In the genomic region with DNA sequence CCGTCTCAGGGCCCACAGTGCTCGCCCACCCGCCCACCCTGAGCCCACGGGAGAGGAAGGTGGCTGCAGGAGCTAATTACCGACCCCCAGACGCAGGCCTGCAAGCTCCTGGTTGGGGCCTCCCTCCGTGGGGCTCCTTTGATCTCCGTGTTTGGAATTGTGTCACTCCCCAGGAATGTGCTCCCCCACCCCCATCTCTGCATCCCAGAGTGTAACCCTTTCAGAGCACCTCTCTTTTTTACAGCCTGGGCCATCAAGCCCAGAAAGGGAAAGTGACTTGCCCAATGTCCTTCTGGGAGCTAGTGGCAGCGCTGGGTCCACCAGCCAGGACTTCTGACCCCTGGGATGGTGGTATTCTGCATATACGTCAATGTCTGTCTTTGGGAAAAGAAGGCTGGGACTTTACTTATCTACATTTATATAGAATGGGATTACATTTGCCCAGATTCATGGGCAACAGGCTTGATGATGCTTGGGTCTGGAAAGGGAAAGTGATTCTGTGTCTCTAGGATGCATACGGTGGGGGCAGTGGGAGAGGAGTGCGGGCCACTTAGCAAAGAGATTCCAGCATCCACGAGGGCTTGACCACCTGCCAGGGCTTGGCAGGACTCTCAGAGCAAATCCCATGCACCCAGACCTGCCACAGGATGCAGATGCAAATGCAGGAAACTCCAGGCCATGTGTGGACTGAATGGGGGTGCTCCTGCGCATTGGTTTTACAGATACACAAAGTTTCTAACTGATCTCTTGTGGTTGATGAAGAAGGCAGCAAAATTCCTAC, we compare ENCODE assay signal across 19 cellular contexts.
DNase-seq lines count a peak whose midpoint lies in the region; ATAC-seq and TF ChIP-seq lines count a peak whose summit lies in the region.
"Had no signal": no experiment of that assay in that cellular context is flagged by ENCODE, and none has a peak within 500 bp of the region (broad histone marks: within the 10 kb centered on the region; RNA-seq: fewer than 3 reads in every experiment).

No MANE protein-coding gene starts in this region.

- TF ChIP-seq EP300 in esophagus muscularis mucosa (IDR thresholded peaks at IDR 0.05) = no peak

- 34% methylated on average over 13 of the region's 14 CpGs for WGBS in hepatocyte (ENCODE audit: low lambda C conversion rate, missing lambda C conversion rate)
- 11 to 14% methylated on average over 7 of the region's 14 CpGs for WGBS in mesodermal cell (ENCODE audit: insufficient coverage in 2 of 2), 2 experiments
- 54% methylated on average over 8 of the region's 14 CpGs for WGBS in esophagus muscularis mucosa

- no peaks in the 10 kb centered on the region for H4K20me1 ChIP-seq in hepatocyte (ENCODE audit: insufficient read depth, poor library complexity, severe bottlenecking)

- H3K36me3 ChIP-seq in SJCRH30 (no peaks in the 10 kb centered on the region), hepatocyte (replicated peaks; ENCODE audit: insufficient read depth, low read depth) (no peaks in the 10 kb centered on the region), mesodermal cell (ENCODE audit: control insufficient read depth, insufficient read depth, low read length) (no peaks in the 10 kb centered on the region), esophagus muscularis mucosa (no peaks in the 10 kb centered on the region)
- H3K36me3 ChIP-seq: adrenal gland, neutrophil, WERI-Rb-1 had no signal

- TF ChIP-seq CTCF in hepatocyte (IDR thresholded peaks at IDR 0.05; ENCODE audit: poor library complexity) (no peak), esophagus muscularis mucosa (IDR thresholded peaks at IDR 0.05) (no peak)

- intact Hi-C loops in esophagus muscularis mucosa (cut with DNase I) = no loop called here

- in situ Hi-C loops in ACHN (cut with HindIII; ENCODE audit: low pct_ligation_motif_present, low pct_unique_long_range_greater_than_20kb, low sequenced_read_pairs) = no loop called here

- H3K27ac ChIP-seq in SJCRH30 (no peak overlapping the region), hepatocyte (no peak overlapping the region), mesodermal cell (ENCODE audit: low read depth, low read length, severe bottlenecking) (peak overlapping the region; percentile 72), esophagus muscularis mucosa (replicated peaks in 1 of 4) (no peak overlapping the region)
- H3K27ac ChIP-seq: adrenal gland, neutrophil, WERI-Rb-1 had no signal

- TF ChIP-seq POLR2A in esophagus muscularis mucosa (IDR thresholded peaks at IDR 0.05; ENCODE audit: low read depth) = no peak

- H3K9me2 ChIP-seq in hepatocyte (replicated peaks; ENCODE audit: insufficient read depth) = no peaks in the 10 kb centered on the region

- peak overlapping the region; percentile 62 for H3K4me2 ChIP-seq in hepatocyte

- DNase-seq in Daoy (ENCODE audit: low read depth) = peak; percentile 50
- peak; percentile 63 to 70 for DNase-seq in SJCRH30
- DNase-seq in hepatocyte (ENCODE audit: low spot score) = peak; percentile 64
- no peak for DNase-seq in esophagus muscularis mucosa (ENCODE audit: extremely low spot score)
- DNase-seq in ACHN = no peak
- no peak for DNase-seq in NCI-H2081 (lab: John Stamatoyannopoulos, UW)
- DNase-seq: activated CD8-positive, alpha-beta T cell treated with anti-CD3 and anti-CD28 coated beads, Interleukin-2, amount 10 ng/mL, durations not matched to agents 7 days and 5 days; adrenal gland; CD4-positive, CD25-positive, alpha-beta regulatory T cell; cerebellar nuclear complex; effector memory CD8-positive, alpha-beta T cell; hypothalamus; MV-4-11; NCI-H2081 treated with DMSO at 0.1 percent for 48 hours; NCI-H510A treated with DMSO at 0.1 percent for 48 hours; WERI-Rb-1 had no signal

- H3K4me3 ChIP-seq in SJCRH30 = no peak overlapping the region
- H3K4me3 ChIP-seq in hepatocyte = no peak overlapping the region
- no peak overlapping the region for H3K4me3 ChIP-seq in mesodermal cell (ENCODE audit: extremely low read depth, insufficient read depth, low read length, poor library complexity, severe bottlenecking)
- no peak overlapping the region for H3K4me3 ChIP-seq in esophagus muscularis mucosa
- H3K4me3 ChIP-seq: adrenal gland had no signal

- no peak for ATAC-seq in GM21619 (IDR thresholded peaks at IDR 0.05; ENCODE audit: unreplicated experiment)
- ATAC-seq: activated CD8-positive, alpha-beta T cell treated with anti-CD3 and anti-CD28 coated beads, Interleukin-2, amount 10 ng/mL, durations not matched to agents 7 days and 5 days; effector memory CD8-positive, alpha-beta T cell had no signal

- H2AFZ ChIP-seq in hepatocyte = no peak overlapping the region

- H3K9me3 ChIP-seq in SJCRH30 (replicated peaks) = no peaks in the 10 kb centered on the region
- H3K9me3 ChIP-seq in hepatocyte (ENCODE audit: low read depth) = no peaks in the 10 kb centered on the region
- H3K9me3 ChIP-seq in mesodermal cell (ENCODE audit: control insufficient read depth, low read length) = no peaks in the 10 kb centered on the region
- no peaks in the 10 kb centered on the region for H3K9me3 ChIP-seq in esophagus muscularis mucosa
- H3K9me3 ChIP-seq: adrenal gland, neutrophil had no signal

- H3K4me1 ChIP-seq in SJCRH30 (peaks cover 14% of the 10 kb centered on the region), hepatocyte (ENCODE audit: insufficient read depth) (peaks cover 18% of the 10 kb centered on the region), mesodermal cell (ENCODE audit: control insufficient read depth, insufficient read depth, low read length, poor library complexity, severe bottlenecking) (peaks cover 31% of the 10 kb centered on the region), esophagus muscularis mucosa (peaks cover 0 to 13% (median 0%) of the 10 kb centered on the region in 4 donors)
- H3K4me1 ChIP-seq: adrenal gland had no signal

- no peaks in the 10 kb centered on the region for H3K79me2 ChIP-seq in hepatocyte

- H3K27me3 ChIP-seq in SJCRH30 (no peaks in the 10 kb centered on the region), hepatocyte (no peaks in the 10 kb centered on the region), esophagus muscularis mucosa (no peaks in the 10 kb centered on the region)
- H3K27me3 ChIP-seq: adrenal gland, neutrophil had no signal

Comparison
In these comparisons a context has a peak if more than half of its experiments do, and no peak if none do; other contexts are left out.
1. DNase-seq: peak in Daoy (single experiment), SJCRH30 (2 of 2) and hepatocyte (single experiment); none in esophagus muscularis mucosa (single experiment), ACHN (single experiment) and NCI-H2081 (0 of 2).